ENCODE assay signal across 16 cellular contexts in genomic region chr10:75049316-75050285, GRCh38.
DNase-seq lines count a peak whose midpoint lies in the region; ATAC-seq and TF ChIP-seq lines count a peak whose summit lies in the region.
"Had no signal": no experiment of that assay in that cellular context is flagged by ENCODE, and none has a peak within 500 bp of the region (broad histone marks: within the 10 kb centered on the region; RNA-seq: fewer than 3 reads in every experiment).

No MANE protein-coding gene starts in this region.

- no peak overlapping the region for H3K4me2 ChIP-seq in neural progenitor cell
- no peak overlapping the region for H3K4me2 ChIP-seq in osteoblast (ENCODE audit: insufficient read depth, low read length)

- 77 to 84% methylated on average over 10 to 13 of the region's 20 CpGs for WGBS in gastroesophageal sphincter (ENCODE audit: low coverage in 1 of 2), 2 donors

- in situ Hi-C loops in KBM-7 (cut with MboI; ENCODE audit: low pct_unique_long_range_greater_than_20kb, low sequenced_read_pairs), result no loop called here

- H4K20me1 ChIP-seq in neural progenitor cell (ENCODE audit: low read depth) (no peaks in the 10 kb centered on the region), osteoblast (ENCODE audit: insufficient read depth, low read length) (no peaks in the 10 kb centered on the region)

- DNase-seq in AG20443 (ENCODE audit: low spot score), result peak; percentile 55
- peak; percentile 25 for DNase-seq in KBM-7
- peak; percentile 7 for DNase-seq in neural progenitor cell (ENCODE audit: low spot score)
- no peak for DNase-seq in stimulated activated CD4-positive, alpha-beta T cell treated with anti-CD3 and anti-CD28 coated beads, Interleukin-2, amount 100 ng/mL, for 24 hours
- DNase-seq in DMS153 treated with DMSO at 0.1 percent for 48 hours (lab: John Stamatoyannopoulos, UW; ENCODE audit: unreplicated experiment), result no peak
- no peak for DNase-seq in osteoblast (ENCODE audit: insufficient read length, low spot score, missing footprints)
- no peak for DNase-seq in immature natural killer cell
- DNase-seq: activated CD4-positive, CD25-positive, alpha-beta regulatory T cell; dermis blood vessel endothelial cell; erythroblast; NCI-H187; NCI-H510A treated with DMSO at 0.1 percent for 48 hours had no signal

- H3K9me3 ChIP-seq in gastroesophageal sphincter, result no peaks in the 10 kb centered on the region
- no peaks in the 10 kb centered on the region for H3K9me3 ChIP-seq in neural progenitor cell (ENCODE audit: low read depth)
- no peaks in the 10 kb centered on the region for H3K9me3 ChIP-seq in osteoblast (ENCODE audit: low read depth, low read length)
- H3K9me3 ChIP-seq: SJSA1 had no signal

- peaks cover 0 to 10% (median 0%) of the 10 kb centered on the region in 3 donors for H3K4me1 ChIP-seq in gastroesophageal sphincter
- H3K4me1 ChIP-seq in neural progenitor cell, result peaks cover 6% of the 10 kb centered on the region
- no peaks in the 10 kb centered on the region for H3K4me1 ChIP-seq in osteoblast (ENCODE audit: insufficient read depth, low read length)
- H3K4me1 ChIP-seq: SJSA1 had no signal

- H3K4me3 ChIP-seq in gastroesophageal sphincter (no peak overlapping the region), neural progenitor cell (no peak overlapping the region), osteoblast (ENCODE audit: insufficient read depth, low read length) (no peak overlapping the region)
- H3K4me3 ChIP-seq: SJSA1 had no signal

- no peak for TF ChIP-seq POLR2A in gastroesophageal sphincter (IDR thresholded peaks at IDR 0.05)

- peaks cover 5% of the 10 kb centered on the region for H3K27me3 Mint-ChIP-seq in neural progenitor cell (ENCODE audit: insufficient read depth, low read depth)
- peaks cover 2 to 6% (median 5%) of the 10 kb centered on the region in 3 donors for H3K27me3 Mint-ChIP-seq in immature natural killer cell (ENCODE audit: low read depth in 3 of 3)

- H3F3A ChIP-seq in neural progenitor cell (ENCODE audit: low read depth), result no peaks in the 10 kb centered on the region

- H3K36me3 ChIP-seq in gastroesophageal sphincter (no peaks in the 10 kb centered on the region), neural progenitor cell (no peaks in the 10 kb centered on the region), osteoblast (ENCODE audit: insufficient read depth, low read length) (no peaks in the 10 kb centered on the region)
- H3K36me3 ChIP-seq: SJSA1 had no signal

- ATAC-seq in gastroesophageal sphincter, result peak; percentile 25

- no peak for TF ChIP-seq CTCF in gastroesophageal sphincter (IDR thresholded peaks at IDR 0.05)
- TF ChIP-seq CTCF in neural progenitor cell (IDR thresholded peaks at IDR 0.05), result no peak
- no peak for TF ChIP-seq CTCF in osteoblast (IDR thresholded peaks at IDR 0.05; ENCODE audit: extremely low read depth, low read depth, low read length)

- H3K9me3 Mint-ChIP-seq in neural progenitor cell (no peaks in the 10 kb centered on the region), immature natural killer cell (no peaks in the 10 kb centered on the region)

- H3K79me2 ChIP-seq in neural progenitor cell (ENCODE audit: low read depth) (no peaks in the 10 kb centered on the region), osteoblast (ENCODE audit: insufficient read depth, low read length) (no peaks in the 10 kb centered on the region)

- H3K27me3 ChIP-seq in gastroesophageal sphincter, result no peaks in the 10 kb centered on the region
- H3K27me3 ChIP-seq in neural progenitor cell, result no peaks in the 10 kb centered on the region
- H3K27me3 ChIP-seq in osteoblast (ENCODE audit: insufficient read depth, low read length), result no peaks in the 10 kb centered on the region
- H3K27me3 ChIP-seq: SJSA1 had no signal

- no peak overlapping the region for H3K27ac Mint-ChIP-seq in neural progenitor cell
- no peak overlapping the region for H3K27ac Mint-ChIP-seq in immature natural killer cell
- H3K27ac Mint-ChIP-seq: activated naive CD8-positive, alpha-beta T cell; mesothelial cell of epicardium had no signal

- H3K27ac ChIP-seq in gastroesophageal sphincter (no peak overlapping the region), neural progenitor cell (no peak overlapping the region), osteoblast (ENCODE audit: low read depth, low read length) (no peak overlapping the region)
- H3K27ac ChIP-seq: SJSA1 had no signal

- no peak overlapping the region for H3K9ac ChIP-seq in neural progenitor cell

- TF ChIP-seq EP300 in gastroesophageal sphincter (IDR thresholded peaks at IDR 0.05), result no peak

- H3K4me3 Mint-ChIP-seq in neural progenitor cell (no peak overlapping the region), immature natural killer cell (no peak overlapping the region)
- H3K4me3 Mint-ChIP-seq: activated naive CD8-positive, alpha-beta T cell; mesothelial cell of epicardium had no signal

- H3K4me1 Mint-ChIP-seq in neural progenitor cell (peaks cover 22% of the 10 kb centered on the region), immature natural killer cell (peaks cover 1 to 2% of the 10 kb centered on the region in 2 donors)

- H3K36me3 Mint-ChIP-seq in neural progenitor cell (no peaks in the 10 kb centered on the region), immature natural killer cell (no peaks in the 10 kb centered on the region)
- H3K36me3 Mint-ChIP-seq: activated naive CD8-positive, alpha-beta T cell; mesothelial cell of epicardium had no signal

- H2AFZ ChIP-seq in neural progenitor cell (replicated peaks) (peak overlapping the region; percentile 29), osteoblast (ENCODE audit: low read length) (no peak overlapping the region)

Comparison
In these comparisons a context has a peak if more than half of its experiments do, and no peak if none do; other contexts are left out.
1. DNase-seq: peak in AG20443 (single experiment), KBM-7 (single experiment) and neural progenitor cell (single experiment); none in stimulated activated CD4-positive, alpha-beta T cell treated with anti-CD3 and anti-CD28 coated beads, Interleukin-2, amount 100 ng/mL, for 24 hours (0 of 2), DMS153 treated with DMSO at 0.1 percent for 48 hours (single experiment), osteoblast (single experiment) and immature natural killer cell (0 of 3).